In genomic region chr5:116086309-116086708, GRCh38 we compare ENCODE assay signal across 1 cellular context.
A peak's percentile ranks its signal among the peaks of the same experiment; 100 is the strongest.
TF ChIP-seq lines count a peak whose summit lies in the region.

No MANE protein-coding gene starts in this region.

TF ChIP-seq in HepG2, 621 proteins besides CTCF, POLR2A, EP300 and RAD21:
- TF ChIP-seq, protein P1, sequence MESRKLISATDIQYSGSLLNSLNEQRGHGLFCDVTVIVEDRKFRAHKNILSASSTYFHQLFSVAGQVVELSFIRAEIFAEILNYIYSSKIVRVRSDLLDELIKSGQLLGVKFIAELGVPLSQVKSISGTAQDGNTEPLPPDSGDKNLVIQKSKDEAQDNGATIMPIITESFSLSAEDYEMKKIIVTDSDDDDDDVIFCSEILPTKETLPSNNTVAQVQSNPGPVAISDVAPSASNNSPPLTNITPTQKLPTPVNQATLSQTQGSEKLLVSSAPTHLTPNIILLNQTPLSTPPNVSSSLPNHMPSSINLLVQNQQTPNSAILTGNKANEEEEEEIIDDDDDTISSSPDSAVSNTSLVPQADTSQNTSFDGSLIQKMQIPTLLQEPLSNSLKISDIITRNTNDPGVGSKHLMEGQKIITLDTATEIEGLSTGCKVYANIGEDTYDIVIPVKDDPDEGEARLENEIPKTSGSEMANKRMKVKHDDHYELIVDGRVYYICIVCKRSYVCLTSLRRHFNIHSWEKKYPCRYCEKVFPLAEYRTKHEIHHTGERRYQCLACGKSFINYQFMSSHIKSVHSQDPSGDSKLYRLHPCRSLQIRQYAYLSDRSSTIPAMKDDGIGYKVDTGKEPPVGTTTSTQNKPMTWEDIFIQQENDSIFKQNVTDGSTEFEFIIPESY (CRISPR knock-in tag; IDR thresholded peaks at IDR 0.05), result peak; percentile 22; the same call in 1 of the 2 replicates
